Comparison of ENCODE assay signal across 15 cellular contexts in genomic region chr20:49634116-49634515, GRCh38.
"Had no signal": no experiment of that assay in that cellular context is flagged by ENCODE, and none has a peak within 500 bp of the region (broad histone marks: within the 10 kb centered on the region; RNA-seq: fewer than 3 reads in every experiment).

No MANE protein-coding gene starts in this region.

- H3K4me3 ChIP-seq: hepatocyte, lower lobe of right lung had no signal

- H3K4me1 Mint-ChIP-seq: activated CD4-positive, alpha-beta T cell treated with anti-CD3 and anti-CD28 coated beads for 36 hours had no signal

- H3K27me3 Mint-ChIP-seq: activated CD4-positive, alpha-beta T cell treated with anti-CD3 and anti-CD28 coated beads for 36 hours; activated naive CD8-positive, alpha-beta T cell; dendritic cell treated with granulocyte-macrophage colony-stimulating factor and Interleukin-4, amounts not matched to agents 40 ng/mL and 50 ng/mL, for 4 days; progenitor cell of endocrine pancreas; type B pancreatic cell had no signal

- H3K27ac Mint-ChIP-seq: activated CD4-positive, alpha-beta T cell treated with anti-CD3 and anti-CD28 coated beads for 36 hours; dendritic cell treated with granulocyte-macrophage colony-stimulating factor and Interleukin-4, amounts not matched to agents 40 ng/mL and 50 ng/mL, for 4 days; natural killer cell; progenitor cell of endocrine pancreas had no signal

- H3K4me3 Mint-ChIP-seq: activated CD4-positive, alpha-beta T cell treated with anti-CD3 and anti-CD28 coated beads for 36 hours; activated naive CD8-positive, alpha-beta T cell; dendritic cell treated with granulocyte-macrophage colony-stimulating factor and Interleukin-4, amounts not matched to agents 40 ng/mL and 50 ng/mL, for 4 days; natural killer cell; type B pancreatic cell had no signal

- H3K9me3 ChIP-seq: lower lobe of right lung had no signal

- H3K27ac ChIP-seq: hepatocyte, lower lobe of right lung had no signal

- ATAC-seq: activated CD4-positive, alpha-beta T cell treated with anti-CD3 and anti-CD28 coated beads for 36 hours; lower lobe of right lung; natural killer cell had no signal

- H3K9me3 Mint-ChIP-seq: dendritic cell treated with granulocyte-macrophage colony-stimulating factor and Interleukin-4, amounts not matched to agents 40 ng/mL and 50 ng/mL, for 4 days; natural killer cell; type B pancreatic cell had no signal

- H2AFZ ChIP-seq: hepatocyte had no signal

- DNase-seq: activated CD4-positive, alpha-beta T cell treated with anti-CD3 and anti-CD28 coated beads for 36 hours; activated CD4-positive, alpha-beta T cell treated with anti-CD3 and anti-CD28 coated beads, Interleukin-2, amount 50 U/mL, for 48 hours; activated T-cell treated with anti-CD3 and anti-CD28 coated beads for 4 hours; effector memory CD4-positive, alpha-beta T cell; lower lobe of right lung; natural killer cell; stimulated activated CD4-positive, alpha-beta T cell treated with anti-CD3 and anti-CD28 coated beads, Interleukin-2, amount 100 ng/mL, for 24 hours; stimulated activated naive CD4-positive, alpha-beta T cell treated with Interleukin-2 at 50 U/mL for 16 hours; SW 1271; T-helper 2 cell had no signal

- H3K4me2 ChIP-seq: hepatocyte had no signal

- H3K27me3 ChIP-seq: hepatocyte had no signal
